Comparison of ENCODE assay signal across 5 cellular contexts in genomic region chr2:113517025-113517424, GRCh38. TPM values are rescaled to one million over a fixed set of nuclear protein-coding genes. Genes with fewer than 3 reads are reported as not detected.
"Had no signal": no experiment of that assay in that cellular context is flagged by ENCODE, and none has a peak within 500 bp of the region (broad histone marks: within the 10 kb centered on the region; RNA-seq: fewer than 3 reads in every experiment).

No MANE protein-coding gene starts in this region.

RNA-seq across cellular contexts. Expression of gene FOXD4L1, which starts 18.6 kb away (rescaled TPM):
- total RNA-seq: Right ventricle myocardium inferior, Right ventricle myocardium superior, RPMI7951, SJSA1, SK-MEL-5 had no signal
